1 cellular context compared by ENCODE assay signal in genomic region chr4:1043658-1044468, GRCh38.
TF ChIP-seq lines count a peak whose summit lies in the region.

No MANE protein-coding gene starts in this region.

TF ChIP-seq in HepG2, 621 proteins besides CTCF, POLR2A, EP300 and RAD21 (continued from another document and continues in another):
- TF ChIP-seq, protein P1, sequence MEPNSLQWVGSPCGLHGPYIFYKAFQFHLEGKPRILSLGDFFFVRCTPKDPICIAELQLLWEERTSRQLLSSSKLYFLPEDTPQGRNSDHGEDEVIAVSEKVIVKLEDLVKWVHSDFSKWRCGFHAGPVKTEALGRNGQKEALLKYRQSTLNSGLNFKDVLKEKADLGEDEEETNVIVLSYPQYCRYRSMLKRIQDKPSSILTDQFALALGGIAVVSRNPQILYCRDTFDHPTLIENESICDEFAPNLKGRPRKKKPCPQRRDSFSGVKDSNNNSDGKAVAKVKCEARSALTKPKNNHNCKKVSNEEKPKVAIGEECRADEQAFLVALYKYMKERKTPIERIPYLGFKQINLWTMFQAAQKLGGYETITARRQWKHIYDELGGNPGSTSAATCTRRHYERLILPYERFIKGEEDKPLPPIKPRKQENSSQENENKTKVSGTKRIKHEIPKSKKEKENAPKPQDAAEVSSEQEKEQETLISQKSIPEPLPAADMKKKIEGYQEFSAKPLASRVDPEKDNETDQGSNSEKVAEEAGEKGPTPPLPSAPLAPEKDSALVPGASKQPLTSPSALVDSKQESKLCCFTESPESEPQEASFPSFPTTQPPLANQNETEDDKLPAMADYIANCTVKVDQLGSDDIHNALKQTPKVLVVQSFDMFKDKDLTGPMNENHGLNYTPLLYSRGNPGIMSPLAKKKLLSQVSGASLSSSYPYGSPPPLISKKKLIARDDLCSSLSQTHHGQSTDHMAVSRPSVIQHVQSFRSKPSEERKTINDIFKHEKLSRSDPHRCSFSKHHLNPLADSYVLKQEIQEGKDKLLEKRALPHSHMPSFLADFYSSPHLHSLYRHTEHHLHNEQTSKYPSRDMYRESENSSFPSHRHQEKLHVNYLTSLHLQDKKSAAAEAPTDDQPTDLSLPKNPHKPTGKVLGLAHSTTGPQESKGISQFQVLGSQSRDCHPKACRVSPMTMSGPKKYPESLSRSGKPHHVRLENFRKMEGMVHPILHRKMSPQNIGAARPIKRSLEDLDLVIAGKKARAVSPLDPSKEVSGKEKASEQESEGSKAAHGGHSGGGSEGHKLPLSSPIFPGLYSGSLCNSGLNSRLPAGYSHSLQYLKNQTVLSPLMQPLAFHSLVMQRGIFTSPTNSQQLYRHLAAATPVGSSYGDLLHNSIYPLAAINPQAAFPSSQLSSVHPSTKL (CRISPR knock-in tag; IDR thresholded peaks at IDR 0.05), result peak; percentile 72
- TF ChIP-seq ZNF83 (CRISPR knock-in tag; IDR thresholded peaks at IDR 0.05; ENCODE audit: borderline replicate concordance) (no peak), PAWR (CRISPR knock-in tag; IDR thresholded peaks at IDR 0.05; ENCODE audit: borderline replicate concordance) (no peak), MAFG (CRISPR knock-in tag; IDR thresholded peaks at IDR 0.05) (peak; percentile 81), HMG20A (CRISPR knock-in tag; IDR thresholded peaks at IDR 0.05; ENCODE audit: borderline replicate concordance) (peak; percentile 58; the same call in 1 of the 2 replicates), ZNF629 (CRISPR knock-in tag; conservative IDR thresholded peaks at IDR 0.05) (no peak), PATZ1 (CRISPR knock-in tag; IDR thresholded peaks at IDR 0.05) (peak; percentile 85), ZNF432 (CRISPR knock-in tag; IDR thresholded peaks at IDR 0.05; ENCODE audit: borderline replicate concordance) (no peak), ZNF792 (CRISPR knock-in tag; IDR thresholded peaks at IDR 0.05) (0 out of 2 replicates have a peak, but pooled peaks have one; percentile 25), ZBTB40 (IDR thresholded peaks at IDR 0.05) (no peak), ZBTB40 (CRISPR knock-in tag; IDR thresholded peaks at IDR 0.05) (no peak), FOXK2 (IDR thresholded peaks at IDR 0.05) (no peak), FOSL2 (CRISPR knock-in tag; IDR thresholded peaks at IDR 0.05) (peak; percentile 100), ZSCAN22 (CRISPR knock-in tag; IDR thresholded peaks at IDR 0.05) (no peak), CEBPB (IDR thresholded peaks at IDR 0.05; ENCODE audit: borderline replicate concordance, low read depth, low read length) (peak; percentile 93), ZMYM4 (CRISPR knock-in tag; IDR thresholded peaks at IDR 0.05) (no peak), ZNF280B (CRISPR knock-in tag; IDR thresholded peaks at IDR 0.05; ENCODE audit: borderline replicate concordance) (no peak), ELF1 (CRISPR knock-in tag; IDR thresholded peaks at IDR 0.05) (peak; percentile 35; the same call in 1 of the 2 replicates), TFE3 (CRISPR knock-in tag; IDR thresholded peaks at IDR 0.05) (0 out of 2 replicates have a peak, but pooled peaks have one; percentile 18), ZBTB26 (CRISPR knock-in tag; IDR thresholded peaks at IDR 0.05; ENCODE audit: borderline replicate concordance) (peak; percentile 55), ZNF234 (CRISPR knock-in tag; conservative IDR thresholded peaks at IDR 0.05) (no peak), ZNF280D (CRISPR knock-in tag; IDR thresholded peaks at IDR 0.05) (0 out of 2 replicates have a peak, but pooled peaks have one; percentile 0), MZF1 (CRISPR knock-in tag; IDR thresholded peaks at IDR 0.05; ENCODE audit: borderline replicate concordance) (no peak)
- TF ChIP-seq, protein P2, sequence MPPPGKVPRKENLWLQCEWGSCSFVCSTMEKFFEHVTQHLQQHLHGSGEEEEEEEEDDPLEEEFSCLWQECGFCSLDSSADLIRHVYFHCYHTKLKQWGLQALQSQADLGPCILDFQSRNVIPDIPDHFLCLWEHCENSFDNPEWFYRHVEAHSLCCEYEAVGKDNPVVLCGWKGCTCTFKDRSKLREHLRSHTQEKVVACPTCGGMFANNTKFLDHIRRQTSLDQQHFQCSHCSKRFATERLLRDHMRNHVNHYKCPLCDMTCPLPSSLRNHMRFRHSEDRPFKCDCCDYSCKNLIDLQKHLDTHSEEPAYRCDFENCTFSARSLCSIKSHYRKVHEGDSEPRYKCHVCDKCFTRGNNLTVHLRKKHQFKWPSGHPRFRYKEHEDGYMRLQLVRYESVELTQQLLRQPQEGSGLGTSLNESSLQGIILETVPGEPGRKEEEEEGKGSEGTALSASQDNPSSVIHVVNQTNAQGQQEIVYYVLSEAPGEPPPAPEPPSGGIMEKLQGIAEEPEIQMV (CRISPR knock-in tag; IDR thresholded peaks at IDR 0.05; ENCODE audit: low read depth), result no peak
- TF ChIP-seq, protein P3, sequence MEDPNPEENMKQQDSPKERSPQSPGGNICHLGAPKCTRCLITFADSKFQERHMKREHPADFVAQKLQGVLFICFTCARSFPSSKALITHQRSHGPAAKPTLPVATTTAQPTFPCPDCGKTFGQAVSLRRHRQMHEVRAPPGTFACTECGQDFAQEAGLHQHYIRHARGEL (CRISPR knock-in tag; IDR thresholded peaks at IDR 0.05), result no peak
- TF ChIP-seq, protein P4, sequence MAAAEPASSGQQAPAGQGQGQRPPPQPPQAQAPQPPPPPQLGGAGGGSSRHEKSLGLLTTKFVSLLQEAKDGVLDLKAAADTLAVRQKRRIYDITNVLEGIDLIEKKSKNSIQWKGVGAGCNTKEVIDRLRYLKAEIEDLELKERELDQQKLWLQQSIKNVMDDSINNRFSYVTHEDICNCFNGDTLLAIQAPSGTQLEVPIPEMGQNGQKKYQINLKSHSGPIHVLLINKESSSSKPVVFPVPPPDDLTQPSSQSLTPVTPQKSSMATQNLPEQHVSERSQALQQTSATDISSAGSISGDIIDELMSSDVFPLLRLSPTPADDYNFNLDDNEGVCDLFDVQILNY (CRISPR knock-in tag; conservative IDR thresholded peaks at IDR 0.05), result no peak
